Comparison of ENCODE assay signal across 8 cellular contexts in genomic region chr3:105527949-105528348, GRCh38.
DNase-seq lines count a peak whose midpoint lies in the region; ATAC-seq and TF ChIP-seq lines count a peak whose summit lies in the region.

No MANE protein-coding gene starts in this region.

- no peak overlapping the region for H3K4me3 Mint-ChIP-seq in mesothelial cell of epicardium

- no peaks in the 10 kb centered on the region for H3K27me3 Mint-ChIP-seq in mesothelial cell of epicardium (ENCODE audit: low read depth)

- peak; percentile 40 for DNase-seq in COLO668 (lab: John Stamatoyannopoulos, UW; ENCODE audit: unreplicated experiment)
- peak; percentile 68 for DNase-seq in HPDE6-E6E7 (ENCODE audit: extremely low spot score)
- no peak for DNase-seq in SW 1271 (lab: John Stamatoyannopoulos, UW)
- no peak for DNase-seq in mesothelial cell of epicardium (ENCODE audit: low spot score in 2 of 2, unreplicated experiment in 2 of 2)
- DNase-seq in midbrain (lab: John Stamatoyannopoulos, UW), result no peak
- no peak for DNase-seq in NOMO-1 treated with dmso at 0.1 percent for 144 hours (lab: John Stamatoyannopoulos, UW; ENCODE audit: unreplicated experiment)

- H3K4me1 Mint-ChIP-seq in mesothelial cell of epicardium, result peaks cover 7% of the 10 kb centered on the region

- H3K9me3 Mint-ChIP-seq in mesothelial cell of epicardium, result peaks cover 3% of the 10 kb centered on the region

- H3K36me3 Mint-ChIP-seq in mesothelial cell of epicardium, result peaks cover 20% of the 10 kb centered on the region

- TF ChIP-seq CTCF in mesothelial cell of epicardium (IDR thresholded peaks at IDR 0.05; ENCODE audit: unreplicated experiment), result no peak

- no peak overlapping the region for H3K27ac Mint-ChIP-seq in mesothelial cell of epicardium

- ATAC-seq in GM19043 (IDR thresholded peaks at IDR 0.05; ENCODE audit: low read depth, unreplicated experiment) (peak; percentile 58), SK-N-SH treated with all-trans-retinoic acid at 6 μM for 48 hours (peak; percentile 84)

TF ChIP-seq in SK-N-SH treated with all-trans-retinoic acid at 6 μM for 48 hours, 23 proteins besides CTCF, POLR2A, EP300 and RAD21:
- TF ChIP-seq RARB (CRISPR knock-in tag; IDR thresholded peaks at IDR 0.05) (0 out of 2 replicates have a peak, but pooled peaks have one; percentile 19), GLIS3 (CRISPR knock-in tag; IDR thresholded peaks at IDR 0.05) (no peak)

Comparison
In these comparisons a context has a peak if more than half of its experiments do, and no peak if none do; other contexts are left out.
1. DNase-seq: peak in COLO668 (single experiment) and HPDE6-E6E7 (single experiment); none in SW 1271 (0 of 2), mesothelial cell of epicardium (0 of 2), midbrain (single experiment) and NOMO-1 treated with dmso at 0.1 percent for 144 hours (single experiment).